In the genomic region with DNA sequence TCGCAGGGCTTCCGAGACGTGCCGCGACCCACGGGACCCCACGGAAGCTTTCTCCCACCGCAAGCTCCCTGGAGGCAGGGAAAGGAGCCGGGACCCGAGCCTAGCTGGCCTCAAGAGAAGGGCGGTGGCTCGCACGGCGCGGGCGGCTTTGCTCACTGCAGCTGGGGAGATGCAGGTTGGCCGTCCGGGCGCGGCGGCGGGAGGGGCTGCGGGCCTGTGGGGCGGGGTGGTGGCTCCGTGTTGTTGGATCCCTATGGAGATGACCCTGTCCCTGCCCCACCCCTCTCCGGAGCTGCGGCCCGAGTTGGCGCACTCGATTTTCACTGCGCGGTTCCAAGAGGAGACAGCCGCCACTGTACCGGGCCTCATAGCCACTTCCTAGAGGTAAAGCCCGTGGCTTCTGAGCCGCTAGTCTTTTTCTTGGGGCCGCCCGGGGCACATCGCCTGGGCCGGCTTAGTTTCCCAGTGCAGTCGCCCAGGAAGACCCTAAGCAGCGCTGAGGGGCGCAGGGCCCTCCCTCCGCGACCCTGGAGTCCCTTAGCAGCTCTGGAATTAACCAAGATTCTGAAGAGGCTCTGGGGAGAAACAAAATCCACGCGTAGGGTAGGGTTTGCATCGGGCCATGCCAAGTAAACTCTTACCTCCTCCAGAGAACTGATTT, we compare ENCODE assay signal across 8 cellular contexts. TPM values are rescaled to one million over a fixed set of nuclear protein-coding genes. Genes with fewer than 3 reads are reported as not detected.
DNase-seq lines count a peak whose midpoint lies in the region; ATAC-seq and TF ChIP-seq lines count a peak whose summit lies in the region.

A gene with protein sequence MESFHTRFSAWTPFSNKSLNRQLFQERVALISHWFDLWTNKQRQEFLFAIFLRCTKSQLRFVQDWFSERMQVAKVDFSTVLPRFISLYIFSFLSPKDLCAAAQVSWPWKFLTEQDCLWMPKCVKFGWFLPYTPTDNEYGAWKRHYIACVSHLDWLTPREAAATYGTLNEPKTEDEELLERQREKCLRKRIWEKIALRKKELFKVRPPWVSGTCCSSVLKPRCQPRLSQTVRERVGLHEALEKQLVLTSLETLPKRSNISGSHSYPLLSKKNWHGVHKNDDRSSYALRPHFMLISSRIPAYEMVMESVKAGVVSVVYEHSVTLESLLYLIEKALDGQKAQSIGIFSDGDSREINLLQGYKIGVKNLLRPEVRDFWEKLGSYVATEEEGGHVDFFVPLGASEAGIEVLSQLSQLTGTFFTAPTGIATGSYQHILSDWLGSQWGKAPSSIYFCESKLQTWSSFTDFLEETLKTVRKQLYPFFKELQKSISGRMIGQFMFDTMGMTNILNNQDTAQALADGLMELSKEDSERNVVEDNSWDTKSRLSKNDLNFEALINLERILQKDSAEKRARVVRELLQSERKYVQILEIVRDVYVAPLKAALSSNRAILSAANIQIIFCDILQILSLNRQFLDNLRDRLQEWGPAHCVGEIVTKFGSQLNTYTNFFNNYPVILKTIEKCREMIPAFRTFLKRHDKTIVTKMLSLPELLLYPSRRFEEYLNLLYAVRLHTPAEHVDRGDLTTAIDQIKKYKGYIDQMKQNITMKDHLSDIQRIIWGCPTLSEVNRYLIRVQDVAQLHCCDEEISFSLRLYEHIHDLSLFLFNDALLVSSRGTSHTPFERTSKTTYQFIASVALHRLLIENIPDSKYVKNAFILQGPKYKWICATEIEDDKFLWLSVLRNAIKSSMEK (plus strand): TSS at position 279 of the 661 bp plus-strand sequence. CDS start 17,188 bp downstream, outside the sequence.

- WGBS in body of pancreas, 2 donors: 21 to 34% methylated on average over 24 to 46 of the region's 48 CpGs

- peaks cover 0 to 3% of the 10 kb centered on the region in 2 donors for H3K36me3 ChIP-seq in body of pancreas (replicated peaks in 1 of 2; ENCODE audit: insufficient read depth in 1 of 2, low read depth in 2 of 2)
- H3K36me3 ChIP-seq in iPS-20b (ENCODE audit: insufficient read depth, low read depth, low read length): no peaks in the 10 kb centered on the region
- H3K36me3 ChIP-seq in skeletal muscle satellite cell (ENCODE audit: insufficient read depth, low read length): no peaks in the 10 kb centered on the region

- H3K9me3 ChIP-seq in body of pancreas (no peaks in the 10 kb centered on the region), iPS-20b (ENCODE audit: insufficient read depth, low read depth, low read length) (no peaks in the 10 kb centered on the region), skeletal muscle satellite cell (replicated peaks; ENCODE audit: low read length) (no peaks in the 10 kb centered on the region)

- DNase-seq in HCEC 1CT (peak; percentile 50), body of pancreas (peak; percentile 35 to 49 (median 39)), D341Med (ENCODE audit: low spot score) (no peak), inferior parietal cortex (ENCODE audit: extremely low spot score) (no peak), HPDE6-E6E7 (ENCODE audit: extremely low spot score) (no peak), DMS114 treated with DMSO at 0.1 percent for 48 hours (lab: John Stamatoyannopoulos, UW; ENCODE audit: unreplicated experiment) (no peak)

- H3K27me3 ChIP-seq in body of pancreas (no peaks in the 10 kb centered on the region), iPS-20b (ENCODE audit: insufficient read depth, low read length) (peaks cover 22% of the 10 kb centered on the region), skeletal muscle satellite cell (ENCODE audit: control insufficient read depth, insufficient read depth, low read length) (no peaks in the 10 kb centered on the region)

- no peak within 1 kb of the TSS for H3K4me3 ChIP-seq in body of pancreas
- H3K4me3 ChIP-seq in iPS-20b (ENCODE audit: low read length): peak within 1 kb of the TSS; percentile 70
- peak within 1 kb of the TSS; percentile 61 for H3K4me3 ChIP-seq in skeletal muscle satellite cell (ENCODE audit: low read length)

- H3K4me1 ChIP-seq in body of pancreas (no peaks in the 10 kb centered on the region), iPS-20b (ENCODE audit: insufficient read depth, low read length) (peaks cover 4% of the 10 kb centered on the region; the same call in 1 of the 2 replicates), skeletal muscle satellite cell (ENCODE audit: control insufficient read depth, insufficient read depth, low read length) (no peaks in the 10 kb centered on the region)

- intact Hi-C loops in body of pancreas (cut with DNase I): no loop called here

- no peak for TF ChIP-seq CTCF in body of pancreas (IDR thresholded peaks at IDR 0.05)

- peak; percentile 68 for ATAC-seq in body of pancreas

- peak within 1 kb of the TSS; percentile 81 for H3K4me2 ChIP-seq in skeletal muscle satellite cell (ENCODE audit: low read length)

- no peak for TF ChIP-seq POLR2A in body of pancreas (IDR thresholded peaks at IDR 0.05)

- peak within 1 kb of the TSS; percentile 61; the same call in 1 of the 2 replicates for H3K9ac ChIP-seq in iPS-20b (ENCODE audit: low read depth, low read length)
- H3K9ac ChIP-seq in skeletal muscle satellite cell (ENCODE audit: low read depth, low read length): peak within 1 kb of the TSS; percentile 48

- no peak within 1 kb of the TSS for H3K27ac ChIP-seq in body of pancreas
- H3K27ac ChIP-seq in iPS-20b (ENCODE audit: low read length): no peak within 1 kb of the TSS

RNA-seq across cellular contexts. Expression of the gene that starts here (rescaled TPM):
- total RNA-seq in body of pancreas: not detected
- total RNA-seq in skeletal muscle satellite cell (2012; rRNA removed): not detected in 2 replicates

Comparison
In these comparisons a context has a peak if more than half of its experiments do, and no peak if none do; other contexts are left out.
1. Peak in DNase-seq and ATAC-seq in body of pancreas; RNA of the gene not detected or under 1 TPM.
2. H3K4me3 ChIP-seq: peak in iPS-20b (single experiment) and skeletal muscle satellite cell (single experiment); none in body of pancreas (0 of 2).